Comparison of ENCODE assay signal across 22 cellular contexts in the genomic region with DNA sequence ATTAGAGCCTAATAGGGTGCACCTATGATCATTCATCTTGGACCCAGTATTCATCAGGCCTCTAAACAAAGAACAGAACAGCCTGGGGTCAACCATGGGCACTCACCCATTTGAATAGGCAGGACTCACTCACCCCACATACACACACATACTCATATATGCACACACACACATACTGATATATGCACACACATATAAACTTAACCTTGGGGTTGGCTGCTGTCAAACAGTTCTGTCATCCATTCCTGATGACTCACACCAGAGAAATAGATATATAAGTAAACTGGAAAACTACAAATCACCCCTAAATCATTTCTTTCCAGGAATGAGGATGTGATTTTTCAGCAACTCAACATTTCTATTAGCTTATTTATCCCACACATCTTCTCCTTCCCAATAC. TPM values are rescaled to one million over a fixed set of nuclear protein-coding genes. Genes with fewer than 3 reads are reported as not detected.
DNase-seq lines count a peak whose midpoint lies in the region; ATAC-seq and TF ChIP-seq lines count a peak whose summit lies in the region.
"Had no signal": no experiment of that assay in that cellular context is flagged by ENCODE, and none has a peak within 500 bp of the region (broad histone marks: within the 10 kb centered on the region; RNA-seq: fewer than 3 reads in every experiment).

No MANE protein-coding gene starts in this region.

- DNase-seq in HPDE6-E6E7 (ENCODE audit: extremely low spot score), result peak; percentile 7
- DNase-seq in RPMI7951 (ENCODE audit: low read depth), result peak; percentile 3
- peak; percentile 23 to 40 for DNase-seq in fibroblast of lung (ENCODE audit: low read depth in 2 of 2)
- peak; percentile 15 for DNase-seq in renal cortical epithelial cell (ENCODE audit: low read depth)
- no peak for DNase-seq in KBM-7
- no peak for DNase-seq in left ventricle myocardium inferior
- DNase-seq: activated CD4-positive, alpha-beta T cell treated with anti-CD3 and anti-CD28 coated beads for 1 hour; activated naive CD4-positive, alpha-beta T cell; activated T-cell treated with anti-CD3 and anti-CD28 coated beads, Interleukin-2, amount 50 U/mL, for 1 hour; CD4-positive, alpha-beta T cell; GOT3; NCI-H1048; NCI-H187 treated with DMSO at 0.1 percent for 48 hours; NCI-H748 treated with DMSO at 0.1 percent for 48 hours; Right ventricle myocardium superior; stimulated activated naive CD4-positive, alpha-beta T cell treated with Interleukin-2 at 50 U/mL for 16 hours; T-cell; tibial artery had no signal

- H3K27ac ChIP-seq in fibroblast of lung (ENCODE audit: insufficient read depth, low read length), result no peak overlapping the region
- H3K27ac ChIP-seq in left ventricle myocardium inferior (replicated peaks), result no peak overlapping the region
- H3K27ac ChIP-seq: gastroesophageal sphincter, tibial artery had no signal

- H3K79me2 ChIP-seq in fibroblast of lung (ENCODE audit: control insufficient read depth, insufficient read depth, low read length), result no peaks in the 10 kb centered on the region

- in situ Hi-C loops in KBM-7 (cut with MboI; ENCODE audit: low pct_unique_long_range_greater_than_20kb, low sequenced_read_pairs), result no loop called here

- H3K4me2 ChIP-seq in fibroblast of lung (ENCODE audit: extremely low read depth, insufficient read depth, low read length), result no peak overlapping the region
- H3K4me2 ChIP-seq: smooth muscle cell had no signal

- ATAC-seq in GM19395 (IDR thresholded peaks at IDR 0.05; ENCODE audit: unreplicated experiment), result no peak
- ATAC-seq: gastroesophageal sphincter, GM12878, T-cell had no signal

- TF ChIP-seq CTCF in fibroblast of lung (conservative IDR thresholded peaks at IDR 0.05 in 1 of 2, IDR thresholded peaks at IDR 0.05 in 1 of 2; ENCODE audit: low read depth in 1 of 2, low read length in 2 of 2) (no peak), left ventricle myocardium inferior (IDR thresholded peaks at IDR 0.05; ENCODE audit: borderline replicate concordance) (no peak)

- H3K9me3 ChIP-seq in fibroblast of lung (ENCODE audit: control insufficient read depth, insufficient read depth, low read depth, low read length) (no peaks in the 10 kb centered on the region), left ventricle myocardium inferior (replicated peaks) (no peaks in the 10 kb centered on the region)
- H3K9me3 ChIP-seq: gastroesophageal sphincter, tibial artery had no signal

- H3K27me3 ChIP-seq in fibroblast of lung (ENCODE audit: control insufficient read depth, insufficient read depth, low read length) (no peaks in the 10 kb centered on the region), left ventricle myocardium inferior (ENCODE audit: low read depth) (no peaks in the 10 kb centered on the region)
- H3K27me3 ChIP-seq: gastroesophageal sphincter, tibial artery had no signal

- H3K4me1 ChIP-seq in fibroblast of lung (ENCODE audit: control insufficient read depth, extremely low read depth, insufficient read depth, low read length), result peaks cover 6% of the 10 kb centered on the region
- H3K4me1 ChIP-seq in left ventricle myocardium inferior, result peaks cover 52% of the 10 kb centered on the region

- intact Hi-C loops in left ventricle myocardium inferior (cut with micrococcal nuclease), result loop anchor here (10.0 kb wide), 1 partner anchor 46 kb away; no protein-coding TSS in a partner anchor

- H3K36me3 ChIP-seq in fibroblast of lung (ENCODE audit: control insufficient read depth, insufficient read depth, low read length) (no peaks in the 10 kb centered on the region), left ventricle myocardium inferior (no peaks in the 10 kb centered on the region)
- H3K36me3 ChIP-seq: gastroesophageal sphincter, tibial artery had no signal

- no peak overlapping the region for H2AFZ ChIP-seq in fibroblast of lung (ENCODE audit: low read length)

- no peak overlapping the region for H3K9ac ChIP-seq in fibroblast of lung (ENCODE audit: insufficient read depth, low read length)

- no peaks in the 10 kb centered on the region for H4K20me1 ChIP-seq in fibroblast of lung (ENCODE audit: control insufficient read depth, extremely low read depth, insufficient read depth, low read length)

- H3K4me3 ChIP-seq in fibroblast of lung (replicated peaks in 1 of 4; ENCODE audit: control extremely low read depth in 1 of 4, insufficient read depth in 1 of 4, low read depth in 3 of 4, low read length in 4 of 4) (no peak overlapping the region), left ventricle myocardium inferior (no peak overlapping the region)
- H3K4me3 ChIP-seq: gastroesophageal sphincter, GM12878, smooth muscle cell, tibial artery had no signal

RNA-seq across cellular contexts. Expression of gene ARL15, which starts 51.3 kb away (rescaled TPM):
- total RNA-seq in RPMI7951 (2014; rRNA removed; shearing (Covaris generic)), result 9.7 and 11.3 TPM in 2 replicates
- total RNA-seq in fibroblast of lung, result 20.5 and 28.7 TPM in 2 replicates
- polyA plus RNA-seq in fibroblast of lung, result 16.3 and 20.6 TPM in 2 replicates
- 12.7 and 16.5 TPM in 2 replicates for polyA plus RNA-seq in fibroblast of lung (2012)
- polyA minus RNA-seq in fibroblast of lung (ENCODE audit: low replicate concordance), result 12.0 and 23.5 TPM in 2 replicates
- total RNA-seq in renal cortical epithelial cell, result 21.9 and 27.7 TPM in 2 replicates
- total RNA-seq in left ventricle myocardium inferior, result 18.2 TPM

Comparison
In these comparisons a context has a peak if more than half of its experiments do, and no peak if none do; other contexts are left out.
1. DNase-seq: peak in HPDE6-E6E7 (single experiment), RPMI7951 (single experiment), fibroblast of lung (2 of 2) and renal cortical epithelial cell (single experiment); none in KBM-7 (single experiment) and left ventricle myocardium inferior (single experiment).